In genomic region chr17:47225911-47226688, GRCh38 we compare ENCODE assay signal across 14 cellular contexts. TPM values are rescaled to one million over a fixed set of nuclear protein-coding genes. Genes with fewer than 3 reads are reported as not detected.
DNase-seq lines count a peak whose midpoint lies in the region; ATAC-seq, FAIRE-seq and TF ChIP-seq lines count a peak whose summit lies in the region.
"Had no signal": no experiment of that assay in that cellular context is flagged by ENCODE, and none has a peak within 500 bp of the region (broad histone marks: within the 10 kb centered on the region; RNA-seq: fewer than 3 reads in every experiment).

No MANE protein-coding gene starts in this region.

- intact Hi-C loops in heart left ventricle (cut with DNase I), result loop anchor here in 5 of 10 donors (2.0 to 10.0 kb wide), 3 partner anchors 37 to 579 kb away; partner anchors contain the start of gene CDC27 (in 2 of the 5)
- intact Hi-C loops in Right ventricle myocardium superior (cut with DNase I), result no loop called here
- intact Hi-C loops in esophagus squamous epithelium (cut with DNase I), result loop anchor here (5.0 kb wide), 1 partner anchor 91 kb away; no protein-coding TSS in a partner anchor

- H3K36me3 ChIP-seq in heart left ventricle (no peaks in the 10 kb centered on the region), esophagus squamous epithelium (no peaks in the 10 kb centered on the region), urinary bladder (ENCODE audit: insufficient read depth) (no peaks in the 10 kb centered on the region)

- H3K27ac Mint-ChIP-seq in osteocyte (ENCODE audit: unreplicated experiment), result peak overlapping the region; percentile 90
- H3K27ac Mint-ChIP-seq: activated CD8-positive, alpha-beta T cell treated with anti-CD3 and anti-CD28 coated beads, Interleukin-2, amount 10 ng/mL, durations not matched to agents 7 days and 5 days; activated naive CD8-positive, alpha-beta T cell; T-helper 2 cell treated with Interferon-gamma antibody and Interleukin-4, amounts not matched to agents 5 μg/mL and 100 μg/mL, for 36 hours had no signal

- no peak for FAIRE-seq in GM19239 (lab: Jason Lieb, UNC)

- H3K27me3 ChIP-seq in heart left ventricle, result no peaks in the 10 kb centered on the region
- H3K27me3 ChIP-seq in esophagus squamous epithelium, result no peaks in the 10 kb centered on the region

- H3K27ac ChIP-seq in heart left ventricle (peak overlapping the region; percentile 78 to 96 (median 87)), esophagus squamous epithelium (peak overlapping the region; percentile 34 to 90 (median 76)), urinary bladder (ENCODE audit: low read depth) (peak overlapping the region; percentile 17)

- 88 to 96% (median 90%) methylated on average over 2 of the region's 2 CpGs for WGBS in heart left ventricle, 4 donors
- 92 to 97% methylated on average over 2 of the region's 2 CpGs for WGBS in esophagus squamous epithelium, 2 donors
- 93% methylated on average over 2 of the region's 2 CpGs for WGBS in urinary bladder

- H3K4me1 Mint-ChIP-seq in osteocyte (ENCODE audit: unreplicated experiment), result peaks cover 37% of the 10 kb centered on the region

- H3K9me3 ChIP-seq in heart left ventricle (no peaks in the 10 kb centered on the region), esophagus squamous epithelium (no peaks in the 10 kb centered on the region)

- no peaks in the 10 kb centered on the region for H3K36me3 Mint-ChIP-seq in osteocyte (ENCODE audit: unreplicated experiment)
- H3K36me3 Mint-ChIP-seq: activated naive CD8-positive, alpha-beta T cell had no signal

- peaks cover 6 to 58% (median 38%) of the 10 kb centered on the region in 12 donors for H3K4me1 ChIP-seq in heart left ventricle
- peaks cover 0 to 52% (median 34%) of the 10 kb centered on the region in 3 donors for H3K4me1 ChIP-seq in esophagus squamous epithelium
- no peaks in the 10 kb centered on the region for H3K4me1 ChIP-seq in urinary bladder (ENCODE audit: insufficient read depth)

- TF ChIP-seq CTCF in heart left ventricle (IDR thresholded peaks at IDR 0.05) (no peak), esophagus squamous epithelium (IDR thresholded peaks at IDR 0.05) (no peak), osteocyte (IDR thresholded peaks at IDR 0.05) (no peak)

- no peaks in the 10 kb centered on the region for H3K27me3 Mint-ChIP-seq in osteocyte (ENCODE audit: unreplicated experiment)

- DNase-seq in heart left ventricle, result no peak
- no peak for DNase-seq in Right ventricle myocardium superior
- no peak for DNase-seq in esophagus squamous epithelium (lab: John Stamatoyannopoulos, UW)
- no peak for DNase-seq in osteocyte (ENCODE audit: extremely low spot score, unreplicated experiment)
- no peak for DNase-seq in mesenteric fat pad (ENCODE audit: low spot score)
- DNase-seq in GM19239 (ENCODE audit: insufficient read length, low spot score), result no peak
- no peak for DNase-seq in NCI-H2081 treated with DMSO at 0.1 percent for 48 hours (lab: John Stamatoyannopoulos, UW)
- DNase-seq: activated CD8-positive, alpha-beta T cell treated with anti-CD3 and anti-CD28 coated beads, Interleukin-2, amount 10 ng/mL, durations not matched to agents 7 days and 5 days; DND-41; NCI-H2171 treated with DMSO at 0.1 percent for 48 hours; occipital lobe had no signal

- H3K9me3 Mint-ChIP-seq in osteocyte (ENCODE audit: unreplicated experiment), result no peaks in the 10 kb centered on the region

- ATAC-seq in heart left ventricle (no peak), Right ventricle myocardium superior (ENCODE audit: poor library complexity) (no peak)
- ATAC-seq: activated CD8-positive, alpha-beta T cell treated with anti-CD3 and anti-CD28 coated beads, Interleukin-2, amount 10 ng/mL, durations not matched to agents 7 days and 5 days had no signal

- TF ChIP-seq POLR2A in heart left ventricle (IDR thresholded peaks at IDR 0.05) (no peak), esophagus squamous epithelium (IDR thresholded peaks at IDR 0.05) (no peak)

- no peak overlapping the region for H3K4me3 Mint-ChIP-seq in osteocyte (ENCODE audit: unreplicated experiment)
- H3K4me3 Mint-ChIP-seq: activated CD8-positive, alpha-beta T cell treated with anti-CD3 and anti-CD28 coated beads, Interleukin-2, amount 10 ng/mL, durations not matched to agents 7 days and 5 days; activated naive CD8-positive, alpha-beta T cell; T-helper 2 cell treated with Interferon-gamma antibody and Interleukin-4, amounts not matched to agents 5 μg/mL and 100 μg/mL, for 36 hours had no signal

- H3K4me3 ChIP-seq in heart left ventricle, result no peak overlapping the region
- H3K4me3 ChIP-seq in esophagus squamous epithelium, result no peak overlapping the region
- no peak overlapping the region for H3K4me3 ChIP-seq in urinary bladder (ENCODE audit: low read depth, low read length)

RNA-seq across cellular contexts. Expression of gene MYL4, which starts 17.0 kb away (rescaled TPM):
- total RNA-seq in heart left ventricle (100 to 1,000 TPM in 3 of 9 donors, 10 to 100 TPM in 6; 24.9 to 186 (median 69.0) TPM), Right ventricle myocardium superior (219 TPM), esophagus squamous epithelium (not detected), osteocyte (not detected in 2 replicates), urinary bladder (31.7 TPM), mesenteric fat pad (1.5 TPM)
- polyA plus RNA-seq in heart left ventricle (100 to 1,000 TPM in 1 of 2 donors, 10 to 100 TPM in 1; 33.0 to 750 TPM), urinary bladder (0.53 TPM)
- total RNA-seq: activated CD8-positive, alpha-beta T cell treated with anti-CD3 and anti-CD28 coated beads, Interleukin-2, amount 10 ng/mL, durations not matched to agents 7 days and 5 days had no signal

RNA-seq across cellular contexts. Expression of gene ITGB3, which starts 27.5 kb away (rescaled TPM):
- total RNA-seq in heart left ventricle (10 to 100 TPM in 2 of 9 donors, 1 to 10 TPM in 7; 2.6 to 14.8 (median 4.8) TPM), Right ventricle myocardium superior (2.7 TPM), esophagus squamous epithelium (1 to 10 TPM in 2 of 4 donors, under 1 TPM in 2; 0.23 to 7.2 (median 2.8) TPM), osteocyte (2.5 and 3.3 TPM in 2 replicates), urinary bladder (20.2 TPM), mesenteric fat pad (17.9 TPM)
- polyA plus RNA-seq in heart left ventricle (1 to 10 TPM; 1.3 to 5.0 TPM), urinary bladder (19.2 TPM)

RNA-seq across cellular contexts. Expression of gene CDC27, which starts 37.0 kb away (rescaled TPM):
- 100 to 1,000 TPM in 2 of 9 donors, 10 to 100 TPM in 7; 43.7 to 110 (median 79.7) TPM for total RNA-seq in heart left ventricle
- 10 to 100 TPM; 10.4 to 37.4 TPM for polyA plus RNA-seq in heart left ventricle
- total RNA-seq in Right ventricle myocardium superior, result 69.4 TPM
- total RNA-seq in esophagus squamous epithelium, result 10 to 100 TPM; 26.4 to 45.9 (median 38.3) TPM
- total RNA-seq in osteocyte, result 102 and 112 TPM in 2 replicates
- total RNA-seq in urinary bladder, result 110 TPM
- 33.8 TPM for polyA plus RNA-seq in urinary bladder
- 124 TPM for total RNA-seq in mesenteric fat pad

Comparison
In these comparisons a context has a peak if more than half of its experiments do, and no peak if none do; other contexts are left out.
1. H3K27ac ChIP-seq: peak in every context shown above with its lines; median percentile 87 in heart left ventricle; 76 in esophagus squamous epithelium; 17 in urinary bladder.
2. RNA of gene MYL4, which starts 17.0 kb away (total RNA-seq): 219 TPM in Right ventricle myocardium superior (single experiment), 24.9 to 186 TPM in heart left ventricle and 31.7 TPM in urinary bladder (single experiment); 1.5 TPM in mesenteric fat pad (single experiment), not detected in esophagus squamous epithelium and not detected in osteocyte; every median in the first group is over 10 times any median in the second.